In the genomic region with DNA sequence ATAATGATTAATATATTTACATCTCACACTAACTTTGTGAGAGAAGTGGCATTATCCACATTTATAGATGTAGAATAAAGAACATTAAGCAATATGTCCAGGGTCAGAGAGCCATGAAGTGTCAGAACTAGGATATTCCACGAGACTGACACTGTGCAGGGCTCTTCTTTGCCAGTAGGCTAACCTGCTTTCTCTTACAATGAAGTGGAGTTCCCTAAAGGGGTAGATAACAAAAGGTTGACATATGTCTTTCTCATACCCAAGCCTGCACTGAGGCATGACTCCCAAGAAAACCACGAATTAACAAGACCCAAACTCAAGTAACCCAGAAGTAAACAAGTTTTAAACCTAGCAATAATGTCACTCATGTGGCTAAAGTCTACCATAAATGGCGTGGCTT, we compare ENCODE assay signal across 19 cellular contexts.
DNase-seq lines count a peak whose midpoint lies in the region; ATAC-seq and TF ChIP-seq lines count a peak whose summit lies in the region.
"Had no signal": no experiment of that assay in that cellular context is flagged by ENCODE, and none has a peak within 500 bp of the region (broad histone marks: within the 10 kb centered on the region; RNA-seq: fewer than 3 reads in every experiment).

No MANE protein-coding gene starts in this region.

- TF ChIP-seq POLR2A in NB4 (IDR thresholded peaks at IDR 0.05; ENCODE audit: extremely low read depth, insufficient read length): no peak

- ATAC-seq in GM19351 (IDR thresholded peaks at IDR 0.05; ENCODE audit: unreplicated experiment): no peak
- no peak for ATAC-seq in GM18907 (IDR thresholded peaks at IDR 0.05; ENCODE audit: unreplicated experiment)

- peak; percentile 24 for DNase-seq in NOMO-1 treated with DMSO at 0.1 percent for 48 hours (lab: John Stamatoyannopoulos, UW; ENCODE audit: unreplicated experiment)
- DNase-seq in NOMO-1 treated with dmso at 0.1 percent for 144 hours (lab: John Stamatoyannopoulos, UW; ENCODE audit: unreplicated experiment): no peak
- DNase-seq in DMS79 treated with DMSO at 0.1 percent for 48 hours (lab: John Stamatoyannopoulos, UW): peak; percentile 39
- DNase-seq in NB4 (ENCODE audit: low read depth): peak; percentile 32
- DNase-seq in kidney tubule cell (ENCODE audit: low spot score): peak; percentile 23
- DNase-seq in NCI-H1930 (lab: John Stamatoyannopoulos, UW): no peak
- DNase-seq: C1 segment of cervical spinal cord, DMS 273 treated with DMSO at 0.1 percent for 48 hours, EL, GOT3, KG1, NCI-H1417, NCI-H2029, NCI-H2227 treated with DMSO at 0.1 percent for 48 hours, NCI-H526 treated with DMSO at 0.1 percent for 48 hours, PC-9 had no signal

- no peak overlapping the region for H3K4me3 ChIP-seq in NB4 (ENCODE audit: low read depth, low read length)
- H3K4me3 ChIP-seq: PC-9, SK-N-MC had no signal

- no peak for TF ChIP-seq CTCF in NB4 (IDR thresholded peaks at IDR 0.05; ENCODE audit: low read depth, low read length)

Comparison
In these comparisons a context has a peak if more than half of its experiments do, and no peak if none do; other contexts are left out.
1. DNase-seq: peak in NOMO-1 treated with DMSO at 0.1 percent for 48 hours (single experiment), DMS79 treated with DMSO at 0.1 percent for 48 hours (single experiment), NB4 (single experiment) and kidney tubule cell (single experiment); none in NOMO-1 treated with dmso at 0.1 percent for 144 hours (single experiment) and NCI-H1930 (0 of 2).